In genomic region chr13:29304148-29304547, GRCh38 we compare ENCODE assay signal across 27 cellular contexts.
"Had no signal": no experiment of that assay in that cellular context is flagged by ENCODE, and none has a peak within 500 bp of the region (broad histone marks: within the 10 kb centered on the region; RNA-seq: fewer than 3 reads in every experiment).

No MANE protein-coding gene starts in this region.

- DNase-seq: colonic mucosa; cortex of kidney; dermis blood vessel endothelial cell; dorsolateral prefrontal cortex; effector CD4-positive, alpha-beta T cell; effector CD8-positive, alpha-beta T cell; effector memory CD4-positive, alpha-beta T cell; effector memory CD8-positive, alpha-beta T cell; endodermal cell; erythroblast; esophagus squamous epithelium; foreskin fibroblast; foreskin keratinocyte; foreskin melanocyte; gastrocnemius medialis; glutamatergic neuron; head of caudate nucleus; heart left ventricle; heart right ventricle had no signal

- H3K4me1 ChIP-seq: colonic mucosa, esophagus muscularis mucosa, esophagus squamous epithelium, foreskin keratinocyte, gastrocnemius medialis, gastroesophageal sphincter, heart left ventricle, heart right ventricle had no signal

- H3K36me3 ChIP-seq: colonic mucosa, esophagus muscularis mucosa, esophagus squamous epithelium, gastrocnemius medialis, gastroesophageal sphincter, heart left ventricle, heart right ventricle had no signal

- FAIRE-seq: colon, endometrium, endothelial cell of umbilical vein, frontal cortex had no signal

- H3K27ac ChIP-seq: colonic mucosa, coronary artery, dorsolateral prefrontal cortex, epithelial cell of prostate, esophagus muscularis mucosa, esophagus squamous epithelium, foreskin keratinocyte, gastrocnemius medialis, gastroesophageal sphincter, heart left ventricle, heart right ventricle had no signal

- H3K9me3 ChIP-seq: colonic mucosa, gastrocnemius medialis had no signal

- H3K4me3 ChIP-seq: colonic mucosa, coronary artery, dorsolateral prefrontal cortex, esophagus muscularis mucosa, esophagus squamous epithelium, gastrocnemius medialis, gastroesophageal sphincter, heart left ventricle, heart right ventricle had no signal
